ENCODE assay signal across 18 cellular contexts in genomic region chr9:88118121-88118520, GRCh38. TPM values are rescaled to one million over a fixed set of nuclear protein-coding genes. Genes with fewer than 3 reads are reported as not detected.
"Had no signal": no experiment of that assay in that cellular context is flagged by ENCODE, and none has a peak within 500 bp of the region (broad histone marks: within the 10 kb centered on the region; RNA-seq: fewer than 3 reads in every experiment).

No MANE protein-coding gene starts in this region.

RNA-seq across cellular contexts. Expression of gene SPATA31C2, which starts 20.2 kb away (rescaled TPM):
- total RNA-seq: heart left ventricle; kidney epithelial cell; left lung; lower leg skin; lung; mononuclear cell; myocyte; natural killer cell treated with Interleukin-12 subunit alpha and Interleukin-12 subunit beta and Interleukin-15 and Interleukin-18, amount 100 ng/mL, for 72 hours; omental fat pad; progenitor cell of endocrine pancreas; pulmonary artery endothelial cell; right atrium auricular region; right lobe of liver; skeletal muscle tissue; stomach; upper lobe of right lung had no signal
- polyA plus RNA-seq: heart left ventricle; lung; naive thymus-derived CD4-positive, alpha-beta T cell; neural cell; stomach had no signal
